In the genomic region with DNA sequence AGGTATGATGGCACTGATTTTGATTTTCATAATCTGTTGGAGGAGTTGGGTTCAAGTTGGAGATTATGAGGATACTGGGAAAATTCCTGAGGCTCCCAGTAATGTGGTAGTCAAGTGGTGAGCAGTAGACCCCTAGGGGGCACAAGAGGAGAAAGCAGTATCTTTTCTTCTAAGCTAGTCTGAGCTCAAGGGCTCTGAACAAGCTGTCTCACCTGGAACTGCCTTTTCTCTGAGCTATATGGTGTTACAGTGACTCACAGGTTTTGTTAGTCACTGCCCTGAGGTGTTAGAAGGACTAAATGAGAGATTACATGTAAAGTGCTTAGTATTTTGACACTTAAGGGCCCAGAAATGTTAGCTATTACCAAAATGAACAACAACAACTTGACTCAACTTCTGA, we compare ENCODE assay signal across 7 cellular contexts. TPM values are rescaled to one million over a fixed set of nuclear protein-coding genes. Genes with fewer than 3 reads are reported as not detected.
DNase-seq lines count a peak whose midpoint lies in the region; TF ChIP-seq lines count a peak whose summit lies in the region.

No MANE protein-coding gene starts in this region.

- no peak overlapping the region for H3K9ac ChIP-seq in H9 (ENCODE audit: extremely low read depth, insufficient read length, low read length)

- no peaks in the 10 kb centered on the region for H3K27me3 ChIP-seq in H9 (ENCODE audit: insufficient read depth, low read length)

- peak; percentile 74 for TF ChIP-seq CTCF in H9 (conservative IDR thresholded peaks at IDR 0.05)

- no peaks in the 10 kb centered on the region for H3K23me2 ChIP-seq in H9 (ENCODE audit: insufficient read length, low read depth, low read length, poor library complexity, severe bottlenecking)

- H3K9me3 ChIP-seq in H9 (ENCODE audit: control insufficient read depth, low read depth, low read length) = no peaks in the 10 kb centered on the region

- no peak overlapping the region for H3K27ac Mint-ChIP-seq in H9

- no peak overlapping the region for H2AK5ac ChIP-seq in H9 (ENCODE audit: insufficient read length, low read length)

- H3K4me2 ChIP-seq in H9 (ENCODE audit: insufficient read depth, insufficient read length, low read length) = no peak overlapping the region

- H3K4me1 ChIP-seq in H9 (ENCODE audit: insufficient read depth, low read length) = no peaks in the 10 kb centered on the region

- no peak overlapping the region for H3K23ac ChIP-seq in H9 (ENCODE audit: insufficient read length, low read depth, low read length)

- H2AFZ ChIP-seq in H9 (ENCODE audit: low read length) = no peak overlapping the region

- no peaks in the 10 kb centered on the region for H4K20me1 ChIP-seq in H9 (ENCODE audit: control insufficient read depth, insufficient read depth, insufficient read length)

- no peak overlapping the region for H4K5ac ChIP-seq in H9 (ENCODE audit: insufficient read length, low read depth, low read length)

- H4K91ac ChIP-seq in H9 (ENCODE audit: insufficient read length, low read depth, low read length) = no peak overlapping the region

- H2BK15ac ChIP-seq in H9 (ENCODE audit: low read depth, low read length) = no peak overlapping the region

- H3K56ac ChIP-seq in H9 (ENCODE audit: insufficient read length, low read depth, low read length) = no peak overlapping the region

- no peak overlapping the region for H3K14ac ChIP-seq in H9 (ENCODE audit: insufficient read depth, low read length)

- H3K18ac ChIP-seq in H9 (ENCODE audit: insufficient read length, low read depth, low read length) = no peak overlapping the region

- H3K27me3 Mint-ChIP-seq in H9 (ENCODE audit: low read depth) = no peaks in the 10 kb centered on the region

- no peak overlapping the region for H3T11ph ChIP-seq in H9 (ENCODE audit: low read length)

- no peak overlapping the region for H4K8ac ChIP-seq in H9 (replicated peaks; ENCODE audit: insufficient read length, low read depth, low read length)

- no peak overlapping the region for H2BK12ac ChIP-seq in H9 (ENCODE audit: insufficient read length, low read depth, low read length)

- no peak overlapping the region for H3K4ac ChIP-seq in H9 (ENCODE audit: low read depth, low read length)

- H3K4me1 Mint-ChIP-seq in H9 = no peaks in the 10 kb centered on the region

- no peak overlapping the region for H3K4me3 Mint-ChIP-seq in H9

- no peak overlapping the region for H2BK5ac ChIP-seq in H9 (ENCODE audit: insufficient read length, low read length)

- H3K36me3 Mint-ChIP-seq in H9 (ENCODE audit: insufficient read depth in 1 of 3, low read depth in 3 of 3) = peaks cover 24 to 63% (median 56%) of the 10 kb centered on the region in 3 experiments; a peak in 6 of 7 replicates

- H2BK120ac ChIP-seq in H9 (ENCODE audit: low read depth, low read length, poor library complexity, severe bottlenecking) = no peak overlapping the region

- H3K9me3 Mint-ChIP-seq in H9 = no peaks in the 10 kb centered on the region

- H2BK20ac ChIP-seq in H9 (ENCODE audit: low read depth, low read length, poor library complexity, severe bottlenecking) = no peak overlapping the region

- H3K27ac ChIP-seq in H9 (ENCODE audit: insufficient read length, low read depth, low read length) (no peak overlapping the region), substantia nigra (ENCODE audit: low read depth, low read length, poor library complexity, severe bottlenecking) (no peak overlapping the region)

- DNase-seq in DMS53 (lab: John Stamatoyannopoulos, UW) (peak; percentile 69), H9 (no peak), amniotic epithelial cell (ENCODE audit: low read depth) (peak; percentile 58), lung microvascular endothelial cell (ENCODE audit: low read depth in 2 of 2) (peak; percentile 15 to 52), NCI-H1436 (lab: John Stamatoyannopoulos, UW) (no peak), substantia nigra (lab: John Stamatoyannopoulos, UW) (no peak)
- no peak for DNase-seq in stimulated activated naive CD4-positive, alpha-beta T cell treated with Interleukin-2 at 50 U/mL for 16 hours (lab: John Stamatoyannopoulos, UW)

- peaks cover 4% of the 10 kb centered on the region for H3K79me1 ChIP-seq in H9 (ENCODE audit: insufficient read depth, low read depth, low read length, poor library complexity, severe bottlenecking)

- peaks cover 4% of the 10 kb centered on the region; the same call in 1 of the 2 replicates for H3K79me2 ChIP-seq in H9 (ENCODE audit: insufficient read depth, low read length)

RNA-seq across cellular contexts. Expression of gene CD302, which starts 42.2 kb away (rescaled TPM):
- 0.68 and 0.86 TPM in 2 replicates for total RNA-seq in H9 (2021)
- total RNA-seq in lung microvascular endothelial cell = 5.7 and 15.1 TPM in 2 replicates

RNA-seq across cellular contexts. Expression of gene MARCHF7, which starts 43.5 kb away (rescaled TPM):
- 103 and 111 TPM in 2 replicates for total RNA-seq in H9 (2021)
- 51.4 and 66.9 TPM in 2 replicates for total RNA-seq in lung microvascular endothelial cell

Comparison
In these comparisons a context has a peak if more than half of its experiments do, and no peak if none do; other contexts are left out.
1. DNase-seq: peak in DMS53 (single experiment), amniotic epithelial cell (single experiment) and lung microvascular endothelial cell (2 of 2); none in H9 (single experiment), NCI-H1436 (single experiment), substantia nigra (0 of 49) and stimulated activated naive CD4-positive, alpha-beta T cell treated with Interleukin-2 at 50 U/mL for 16 hours (single experiment).